In genomic region chrY:14822906-14823305, GRCh38 we compare ENCODE assay signal across 13 cellular contexts.
DNase-seq lines count a peak whose midpoint lies in the region; ATAC-seq lines count a peak whose summit lies in the region.
"Had no signal": no experiment of that assay in that cellular context is flagged by ENCODE, and none has a peak within 500 bp of the region (broad histone marks: within the 10 kb centered on the region; RNA-seq: fewer than 3 reads in every experiment).

No MANE protein-coding gene starts in this region.

- ATAC-seq in GM18868 (IDR thresholded peaks at IDR 0.05; ENCODE audit: unreplicated experiment): no peak
- ATAC-seq: CD8-positive, alpha-beta T cell had no signal

- peak; percentile 6 for DNase-seq in GM03348 (ENCODE audit: low spot score)
- DNase-seq in dermis blood vessel endothelial cell: peak; percentile 19
- DNase-seq in myocyte (ENCODE audit: low read depth): peak; percentile 11
- no peak for DNase-seq in NCI-H2081 (lab: John Stamatoyannopoulos, UW)
- DNase-seq in HUDEP-2 (lab: John Stamatoyannopoulos, UW; ENCODE audit: unreplicated experiment in 76 of 76): no peak
- no peak for DNase-seq in middle frontal gyrus (ENCODE audit: extremely low spot score, low spot score)
- DNase-seq: Caco-2; CD8-positive, alpha-beta T cell; DND-41; GF-D8; GOT3; H9 had no signal

Comparison
In these comparisons a context has a peak if more than half of its experiments do, and no peak if none do; other contexts are left out.
1. DNase-seq: peak in GM03348 (single experiment), dermis blood vessel endothelial cell (single experiment) and myocyte (single experiment); none in NCI-H2081 (0 of 2), HUDEP-2 (0 of 76) and middle frontal gyrus (single experiment).